In the genomic region with DNA sequence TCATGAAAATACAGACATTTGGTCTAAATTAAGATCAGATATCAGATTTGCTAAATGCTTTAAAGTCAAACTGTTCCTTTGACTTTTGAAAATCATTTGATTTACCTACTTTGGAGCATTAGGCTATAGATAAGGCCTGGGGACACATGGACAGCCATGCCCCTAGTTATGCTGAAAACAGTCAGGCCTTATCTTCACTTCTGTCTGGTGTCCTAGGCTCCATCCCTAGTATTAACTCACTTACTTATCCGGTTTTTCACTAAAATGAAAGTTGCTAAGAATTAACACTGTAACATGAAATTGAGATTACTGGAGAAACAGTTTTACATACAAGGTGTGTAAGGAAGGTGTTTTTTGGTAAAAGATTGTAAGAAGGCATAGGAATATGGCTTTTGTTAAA, we compare ENCODE assay signal across 1 cellular context.
TF ChIP-seq lines count a peak whose summit lies in the region.

No MANE protein-coding gene starts in this region.

TF ChIP-seq in K562, 482 proteins besides CTCF, POLR2A, EP300 and RAD21 (continues in another document):
- TF ChIP-seq MEIS2 (IDR thresholded peaks at IDR 0.05; ENCODE audit: partially characterized antibody): peak; percentile 68
- 0 out of 2 replicates have a peak, but pooled peaks have one; percentile 15 for TF ChIP-seq ZNF316 (IDR thresholded peaks at IDR 0.05)
- TF ChIP-seq, protein P1, sequence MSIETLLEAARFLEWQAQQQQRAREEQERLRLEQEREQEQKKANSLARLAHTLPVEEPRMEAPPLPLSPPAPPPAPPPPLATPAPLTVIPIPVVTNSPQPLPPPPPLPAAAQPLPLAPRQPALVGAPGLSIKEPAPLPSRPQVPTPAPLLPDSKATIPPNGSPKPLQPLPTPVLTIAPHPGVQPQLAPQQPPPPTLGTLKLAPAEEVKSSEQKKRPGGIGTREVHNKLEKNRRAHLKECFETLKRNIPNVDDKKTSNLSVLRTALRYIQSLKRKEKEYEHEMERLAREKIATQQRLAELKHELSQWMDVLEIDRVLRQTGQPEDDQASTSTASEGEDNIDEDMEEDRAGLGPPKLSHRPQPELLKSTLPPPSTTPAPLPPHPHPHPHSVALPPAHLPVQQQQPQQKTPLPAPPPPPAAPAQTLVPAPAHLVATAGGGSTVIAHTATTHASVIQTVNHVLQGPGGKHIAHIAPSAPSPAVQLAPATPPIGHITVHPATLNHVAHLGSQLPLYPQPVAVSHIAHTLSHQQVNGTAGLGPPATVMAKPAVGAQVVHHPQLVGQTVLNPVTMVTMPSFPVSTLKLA (conservative IDR thresholded peaks at IDR 0.05): peak in 1 of 2 experiments; percentile 42; a peak in 1 of 4 replicates
- TF ChIP-seq L3MBTL2 (IDR thresholded peaks at IDR 0.05): peak; percentile 58; the same call in 1 of the 2 replicates
- TF ChIP-seq RBM34 (IDR thresholded peaks at IDR 0.05; ENCODE audit: borderline replicate concordance, insufficient read depth, low read length): no peak
- TF ChIP-seq EP400 (IDR thresholded peaks at IDR 0.05): 0 out of 2 replicates have a peak, but pooled peaks have one; percentile 27
- TF ChIP-seq, protein P2, sequence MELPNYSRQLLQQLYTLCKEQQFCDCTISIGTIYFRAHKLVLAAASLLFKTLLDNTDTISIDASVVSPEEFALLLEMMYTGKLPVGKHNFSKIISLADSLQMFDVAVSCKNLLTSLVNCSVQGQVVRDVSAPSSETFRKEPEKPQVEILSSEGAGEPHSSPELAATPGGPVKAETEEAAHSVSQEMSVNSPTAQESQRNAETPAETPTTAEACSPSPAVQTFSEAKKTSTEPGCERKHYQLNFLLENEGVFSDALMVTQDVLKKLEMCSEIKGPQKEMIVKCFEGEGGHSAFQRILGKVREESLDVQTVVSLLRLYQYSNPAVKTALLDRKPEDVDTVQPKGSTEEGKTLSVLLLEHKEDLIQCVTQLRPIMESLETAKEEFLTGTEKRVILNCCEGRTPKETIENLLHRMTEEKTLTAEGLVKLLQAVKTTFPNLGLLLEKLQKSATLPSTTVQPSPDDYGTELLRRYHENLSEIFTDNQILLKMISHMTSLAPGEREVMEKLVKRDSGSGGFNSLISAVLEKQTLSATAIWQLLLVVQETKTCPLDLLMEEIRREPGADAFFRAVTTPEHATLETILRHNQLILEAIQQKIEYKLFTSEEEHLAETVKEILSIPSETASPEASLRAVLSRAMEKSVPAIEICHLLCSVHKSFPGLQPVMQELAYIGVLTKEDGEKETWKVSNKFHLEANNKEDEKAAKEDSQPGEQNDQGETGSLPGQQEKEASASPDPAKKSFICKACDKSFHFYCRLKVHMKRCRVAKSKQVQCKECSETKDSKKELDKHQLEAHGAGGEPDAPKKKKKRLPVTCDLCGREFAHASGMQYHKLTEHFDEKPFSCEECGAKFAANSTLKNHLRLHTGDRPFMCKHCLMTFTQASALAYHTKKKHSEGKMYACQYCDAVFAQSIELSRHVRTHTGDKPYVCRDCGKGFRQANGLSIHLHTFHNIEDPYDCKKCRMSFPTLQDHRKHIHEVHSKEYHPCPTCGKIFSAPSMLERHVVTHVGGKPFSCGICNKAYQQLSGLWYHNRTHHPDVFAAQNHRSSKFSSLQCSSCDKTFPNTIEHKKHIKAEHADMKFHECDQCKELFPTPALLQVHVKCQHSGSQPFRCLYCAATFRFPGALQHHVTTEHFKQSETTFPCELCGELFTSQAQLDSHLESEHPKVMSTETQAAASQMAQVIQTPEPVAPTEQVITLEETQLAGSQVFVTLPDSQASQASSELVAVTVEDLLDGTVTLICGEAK (IDR thresholded peaks at IDR 0.05): no peak
- TF ChIP-seq, protein P2 (CRISPR knock-in tag; IDR thresholded peaks at IDR 0.05): no peak
- peak in 1 of 2 experiments; percentile 64; a peak in 1 of 4 replicates for TF ChIP-seq RCOR1 (IDR thresholded peaks at IDR 0.05; ENCODE audit: borderline replicate concordance in 1 of 2, low read depth in 2 of 2, low read length in 2 of 2)
- TF ChIP-seq, protein P3, sequence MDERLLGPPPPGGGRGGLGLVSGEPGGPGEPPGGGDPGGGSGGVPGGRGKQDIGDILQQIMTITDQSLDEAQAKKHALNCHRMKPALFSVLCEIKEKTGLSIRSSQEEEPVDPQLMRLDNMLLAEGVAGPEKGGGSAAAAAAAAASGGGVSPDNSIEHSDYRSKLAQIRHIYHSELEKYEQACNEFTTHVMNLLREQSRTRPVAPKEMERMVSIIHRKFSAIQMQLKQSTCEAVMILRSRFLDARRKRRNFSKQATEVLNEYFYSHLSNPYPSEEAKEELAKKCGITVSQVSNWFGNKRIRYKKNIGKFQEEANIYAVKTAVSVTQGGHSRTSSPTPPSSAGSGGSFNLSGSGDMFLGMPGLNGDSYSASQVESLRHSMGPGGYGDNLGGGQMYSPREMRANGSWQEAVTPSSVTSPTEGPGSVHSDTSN (CRISPR knock-in tag; IDR thresholded peaks at IDR 0.05; ENCODE audit: low read depth): no peak
- TF ChIP-seq, protein P3 (tag; conservative IDR thresholded peaks at IDR 0.05; ENCODE audit: low read depth): peak; percentile 46
- peak; percentile 20; the same call in 1 of the 2 replicates for TF ChIP-seq TCF3 (CRISPR knock-in tag; IDR thresholded peaks at IDR 0.05)
- TF ChIP-seq ZNF431 (CRISPR knock-in tag; IDR thresholded peaks at IDR 0.05): no peak
- TF ChIP-seq NR2F6 (CRISPR knock-in tag; IDR thresholded peaks at IDR 0.05): no peak
- TF ChIP-seq CBFA2T2 (conservative IDR thresholded peaks at IDR 0.05): peak; percentile 40; the same call in 1 of the 2 replicates
- no peak for TF ChIP-seq ZNF324 (CRISPR knock-in tag; IDR thresholded peaks at IDR 0.05)
- peak; percentile 59 for TF ChIP-seq DPF2 (IDR thresholded peaks at IDR 0.05)
- TF ChIP-seq RBM14 (IDR thresholded peaks at IDR 0.05; ENCODE audit: borderline replicate concordance, insufficient read depth, low read depth, low read length): no peak
- TF ChIP-seq ARID1B (IDR thresholded peaks at IDR 0.05): peak; percentile 54; the same call in 1 of the 2 replicates
- TF ChIP-seq ZNF354B (CRISPR knock-in tag; IDR thresholded peaks at IDR 0.05): no peak
- no peak for TF ChIP-seq SP2 (IDR thresholded peaks at IDR 0.05; ENCODE audit: extremely low read depth, low read depth, low read length, poor library complexity, severe bottlenecking)
- TF ChIP-seq ZNF133 (CRISPR knock-in tag; IDR thresholded peaks at IDR 0.05): no peak
- TF ChIP-seq, protein P4, sequence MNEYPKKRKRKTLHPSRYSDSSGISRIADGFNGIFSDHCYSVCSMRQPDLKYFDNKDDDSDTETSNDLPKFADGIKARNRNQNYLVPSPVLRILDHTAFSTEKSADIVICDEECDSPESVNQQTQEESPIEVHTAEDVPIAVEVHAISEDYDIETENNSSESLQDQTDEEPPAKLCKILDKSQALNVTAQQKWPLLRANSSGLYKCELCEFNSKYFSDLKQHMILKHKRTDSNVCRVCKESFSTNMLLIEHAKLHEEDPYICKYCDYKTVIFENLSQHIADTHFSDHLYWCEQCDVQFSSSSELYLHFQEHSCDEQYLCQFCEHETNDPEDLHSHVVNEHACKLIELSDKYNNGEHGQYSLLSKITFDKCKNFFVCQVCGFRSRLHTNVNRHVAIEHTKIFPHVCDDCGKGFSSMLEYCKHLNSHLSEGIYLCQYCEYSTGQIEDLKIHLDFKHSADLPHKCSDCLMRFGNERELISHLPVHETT (CRISPR knock-in tag; conservative IDR thresholded peaks at IDR 0.05 in 1 of 2, IDR thresholded peaks at IDR 0.05 in 1 of 2): peak in 1 of 2 experiments; percentile 23; a peak in 1 of 4 replicates
- no peak for TF ChIP-seq SETDB1 (IDR thresholded peaks at IDR 0.05; ENCODE audit: low read length)
- TF ChIP-seq DNMT1 (IDR thresholded peaks at IDR 0.05): no peak
- TF ChIP-seq, protein P5, sequence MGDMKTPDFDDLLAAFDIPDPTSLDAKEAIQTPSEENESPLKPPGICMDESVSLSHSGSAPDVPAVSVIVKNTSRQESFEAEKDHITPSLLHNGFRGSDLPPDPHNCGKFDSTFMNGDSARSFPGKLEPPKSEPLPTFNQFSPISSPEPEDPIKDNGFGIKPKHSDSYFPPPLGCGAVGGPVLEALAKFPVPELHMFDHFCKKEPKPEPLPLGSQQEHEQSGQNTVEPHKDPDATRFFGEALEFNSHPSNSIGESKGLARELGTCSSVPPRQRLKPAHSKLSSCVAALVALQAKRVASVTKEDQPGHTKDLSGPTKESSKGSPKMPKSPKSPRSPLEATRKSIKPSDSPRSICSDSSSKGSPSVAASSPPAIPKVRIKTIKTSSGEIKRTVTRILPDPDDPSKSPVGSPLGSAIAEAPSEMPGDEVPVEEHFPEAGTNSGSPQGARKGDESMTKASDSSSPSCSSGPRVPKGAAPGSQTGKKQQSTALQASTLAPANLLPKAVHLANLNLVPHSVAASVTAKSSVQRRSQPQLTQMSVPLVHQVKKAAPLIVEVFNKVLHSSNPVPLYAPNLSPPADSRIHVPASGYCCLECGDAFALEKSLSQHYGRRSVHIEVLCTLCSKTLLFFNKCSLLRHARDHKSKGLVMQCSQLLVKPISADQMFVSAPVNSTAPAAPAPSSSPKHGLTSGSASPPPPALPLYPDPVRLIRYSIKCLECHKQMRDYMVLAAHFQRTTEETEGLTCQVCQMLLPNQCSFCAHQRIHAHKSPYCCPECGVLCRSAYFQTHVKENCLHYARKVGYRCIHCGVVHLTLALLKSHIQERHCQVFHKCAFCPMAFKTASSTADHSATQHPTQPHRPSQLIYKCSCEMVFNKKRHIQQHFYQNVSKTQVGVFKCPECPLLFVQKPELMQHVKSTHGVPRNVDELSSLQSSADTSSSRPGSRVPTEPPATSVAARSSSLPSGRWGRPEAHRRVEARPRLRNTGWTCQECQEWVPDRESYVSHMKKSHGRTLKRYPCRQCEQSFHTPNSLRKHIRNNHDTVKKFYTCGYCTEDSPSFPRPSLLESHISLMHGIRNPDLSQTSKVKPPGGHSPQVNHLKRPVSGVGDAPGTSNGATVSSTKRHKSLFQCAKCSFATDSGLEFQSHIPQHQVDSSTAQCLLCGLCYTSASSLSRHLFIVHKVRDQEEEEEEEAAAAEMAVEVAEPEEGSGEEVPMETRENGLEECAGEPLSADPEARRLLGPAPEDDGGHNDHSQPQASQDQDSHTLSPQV (IDR thresholded peaks at IDR 0.05): 0 out of 2 replicates have a peak, but pooled peaks have one; percentile 18
